ENCODE assay signal across 13 cellular contexts in the genomic region with DNA sequence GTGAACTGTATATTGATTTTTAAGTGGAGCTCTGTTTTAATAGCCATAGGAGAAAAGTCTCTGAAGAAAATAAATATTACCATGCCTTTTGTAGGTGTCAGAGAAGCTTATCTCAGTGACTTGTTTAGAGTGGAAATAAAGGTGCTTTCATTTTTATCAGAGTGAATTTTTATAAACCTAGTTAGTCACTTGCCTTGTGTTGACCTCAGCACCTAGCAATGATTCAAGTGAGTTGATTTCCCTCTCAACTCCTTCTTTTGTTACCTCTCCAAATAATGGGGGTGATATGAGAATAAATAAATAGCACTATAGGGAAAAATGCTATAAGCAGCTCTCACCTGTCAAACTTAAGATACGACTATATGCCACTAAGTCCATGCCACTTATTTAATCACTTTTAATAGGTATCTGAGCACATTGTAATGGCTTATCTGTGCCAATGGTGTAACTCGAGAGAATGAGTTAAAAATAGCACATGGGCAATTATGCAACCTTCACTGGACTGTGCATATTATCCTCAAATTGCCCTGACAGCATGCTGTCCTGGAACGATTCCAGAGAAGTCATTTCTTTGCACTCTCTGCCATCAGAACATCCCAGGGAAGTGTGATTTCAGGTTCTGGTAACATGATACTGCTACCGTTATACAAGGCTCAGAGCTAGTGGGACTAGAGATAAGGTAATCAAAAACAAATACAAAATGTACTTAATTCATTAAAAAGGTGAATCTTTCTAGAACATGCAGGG.
A peak's percentile ranks its signal among the peaks of the same experiment; 100 is the strongest.
DNase-seq lines count a peak whose midpoint lies in the region; ATAC-seq, FAIRE-seq and TF ChIP-seq lines count a peak whose summit lies in the region.
"Had no signal": no experiment of that assay in that cellular context is flagged by ENCODE, and none has a peak within 500 bp of the region (broad histone marks: within the 10 kb centered on the region; RNA-seq: fewer than 3 reads in every experiment).

No MANE protein-coding gene starts in this region.

- no TSS peak for BruUV-seq in MCF 10A (replicated peaks; lab: Mats Ljungman, UMichigan)

- no peak for TF ChIP-seq POLR2A in breast epithelium (IDR thresholded peaks at IDR 0.05)

- no peaks in the 10 kb centered on the region for H3K27me3 Mint-ChIP-seq in MCF 10A (ENCODE audit: insufficient read depth, unreplicated experiment)
- no peaks in the 10 kb centered on the region for H3K27me3 Mint-ChIP-seq in activated CD4-positive, alpha-beta memory T cell treated with anti-CD3 and anti-CD28 coated beads, Interleukin-2, amount 10 ng/mL, durations not matched to agents 7 days and 5 days
- H3K27me3 Mint-ChIP-seq: T-helper 17 cell had no signal

- H3K27me3 ChIP-seq in breast epithelium (no peaks in the 10 kb centered on the region), foreskin keratinocyte (no peaks in the 10 kb centered on the region)

- no peak for TF ChIP-seq CTCF in MCF 10A (IDR thresholded peaks at IDR 0.05; ENCODE audit: unreplicated experiment)
- no peak for TF ChIP-seq CTCF in breast epithelium (IDR thresholded peaks at IDR 0.05)
- TF ChIP-seq CTCF in foreskin keratinocyte (conservative IDR thresholded peaks at IDR 0.05) = no peak

- ATAC-seq in foreskin keratinocyte = peak; percentile 12
- no peak for ATAC-seq in stimulated activated naive CD8-positive, alpha-beta T cell treated with anti-CD3 and anti-CD28 coated beads, Interleukin-15, Interleukin-2, amounts not matched to agents 100 U/mL and 50 U/mL, for 24 hours
- ATAC-seq in stimulated activated effector memory CD8-positive, alpha-beta T cell treated with anti-CD3 and anti-CD28 coated beads, Interleukin-12 subunit alpha, Interleukin-12 subunit beta, amount 100 ng/mL, for 72 hours = no peak
- ATAC-seq: K562, T-helper 17 cell had no signal

- H3K27ac ChIP-seq in breast epithelium (no peak overlapping the region), foreskin keratinocyte (no peak overlapping the region)

- H3K9me3 Mint-ChIP-seq in MCF 10A (ENCODE audit: unreplicated experiment) = no peaks in the 10 kb centered on the region
- peaks cover 5% of the 10 kb centered on the region for H3K9me3 Mint-ChIP-seq in activated CD4-positive, alpha-beta memory T cell treated with anti-CD3 and anti-CD28 coated beads, Interleukin-2, amount 10 ng/mL, durations not matched to agents 7 days and 5 days
- peaks cover 2% of the 10 kb centered on the region for H3K9me3 Mint-ChIP-seq in stimulated activated effector memory CD8-positive, alpha-beta T cell treated with anti-CD3 and anti-CD28 coated beads, Interleukin-12 subunit alpha, Interleukin-12 subunit beta, amount 100 ng/mL, for 72 hours
- H3K9me3 Mint-ChIP-seq: activated T-helper 1 cell treated with anti-CD3 and anti-CD28 coated beads, Interleukin-12 subunit alpha, Interleukin-12 subunit beta, Interleukin-2, Interleukin-4 antibody, amounts not matched to agents 30 ng/mL and 10 ng/mL and 1 ng/mL, durations not matched to agents 14 hours and 24 hours and 36 hours; neural crest cell had no signal

- no peak overlapping the region for H3K27ac Mint-ChIP-seq in MCF 10A (ENCODE audit: low read depth, unreplicated experiment)
- no peak overlapping the region for H3K27ac Mint-ChIP-seq in activated CD4-positive, alpha-beta memory T cell treated with anti-CD3 and anti-CD28 coated beads, Interleukin-2, amount 10 ng/mL, durations not matched to agents 7 days and 5 days
- no peak overlapping the region for H3K27ac Mint-ChIP-seq in stimulated activated effector memory CD8-positive, alpha-beta T cell treated with anti-CD3 and anti-CD28 coated beads, Interleukin-12 subunit alpha, Interleukin-12 subunit beta, amount 100 ng/mL, for 72 hours
- H3K27ac Mint-ChIP-seq: activated T-helper 1 cell treated with anti-CD3 and anti-CD28 coated beads, Interleukin-12 subunit alpha, Interleukin-12 subunit beta, Interleukin-2, Interleukin-4 antibody, amounts not matched to agents 30 ng/mL and 10 ng/mL and 1 ng/mL, durations not matched to agents 14 hours and 24 hours and 36 hours; T-helper 17 cell had no signal

- H3K4me3 Mint-ChIP-seq in MCF 10A (ENCODE audit: unreplicated experiment) = no peak overlapping the region
- no peak overlapping the region for H3K4me3 Mint-ChIP-seq in activated CD4-positive, alpha-beta memory T cell treated with anti-CD3 and anti-CD28 coated beads, Interleukin-2, amount 10 ng/mL, durations not matched to agents 7 days and 5 days
- no peak overlapping the region for H3K4me3 Mint-ChIP-seq in stimulated activated effector memory CD8-positive, alpha-beta T cell treated with anti-CD3 and anti-CD28 coated beads, Interleukin-12 subunit alpha, Interleukin-12 subunit beta, amount 100 ng/mL, for 72 hours
- H3K4me3 Mint-ChIP-seq: activated T-helper 1 cell treated with anti-CD3 and anti-CD28 coated beads, Interleukin-12 subunit alpha, Interleukin-12 subunit beta, Interleukin-2, Interleukin-4 antibody, amounts not matched to agents 30 ng/mL and 10 ng/mL and 1 ng/mL, durations not matched to agents 14 hours and 24 hours and 36 hours; neural crest cell; T-helper 17 cell had no signal

- peak; percentile 86 for DNase-seq in MCF 10A (ENCODE audit: unreplicated experiment)
- DNase-seq in breast epithelium (ENCODE audit: low spot score in 2 of 2) = no peak
- DNase-seq in NCI-H446 treated with DMSO at 0.1 percent for 48 hours (lab: John Stamatoyannopoulos, UW) = peak; percentile 95
- peak in 1 of 2 donors; percentile 46 for DNase-seq in foreskin keratinocyte
- DNase-seq in urothelium cell line (ENCODE audit: low spot score) = peak; percentile 14
- DNase-seq in activated CD4-positive, alpha-beta memory T cell treated with anti-CD3 and anti-CD28 coated beads, Interleukin-2, amount 10 ng/mL, durations not matched to agents 7 days and 5 days = no peak
- no peak for DNase-seq in stimulated activated naive CD8-positive, alpha-beta T cell treated with anti-CD3 and anti-CD28 coated beads, Interleukin-15, Interleukin-2, amounts not matched to agents 100 U/mL and 50 U/mL, for 24 hours
- no peak for DNase-seq in stimulated activated effector memory CD8-positive, alpha-beta T cell treated with anti-CD3 and anti-CD28 coated beads, Interleukin-12 subunit alpha, Interleukin-12 subunit beta, amount 100 ng/mL, for 72 hours (ENCODE audit: low spot score in 2 of 2)
- DNase-seq: T-helper 17 cell had no signal

- no peaks in the 10 kb centered on the region for H3K4me1 ChIP-seq in breast epithelium
- peaks cover 10% of the 10 kb centered on the region for H3K4me1 ChIP-seq in foreskin keratinocyte

- H3K9me3 ChIP-seq in breast epithelium = no peaks in the 10 kb centered on the region

- intact Hi-C loops in MCF 10A (cut with micrococcal nuclease) (loop anchor here (10.0 kb wide), 1 partner anchor 270 kb away; no protein-coding TSS in a partner anchor), breast epithelium (cut with DNase I; ENCODE audit: low total_unique reads) (no loop called here)

- no peaks in the 10 kb centered on the region for H3K36me3 Mint-ChIP-seq in MCF 10A (ENCODE audit: insufficient read depth, unreplicated experiment)
- no peaks in the 10 kb centered on the region for H3K36me3 Mint-ChIP-seq in activated CD4-positive, alpha-beta memory T cell treated with anti-CD3 and anti-CD28 coated beads, Interleukin-2, amount 10 ng/mL, durations not matched to agents 7 days and 5 days (ENCODE audit: low read depth)
- H3K36me3 Mint-ChIP-seq in stimulated activated effector memory CD8-positive, alpha-beta T cell treated with anti-CD3 and anti-CD28 coated beads, Interleukin-12 subunit alpha, Interleukin-12 subunit beta, amount 100 ng/mL, for 72 hours = no peaks in the 10 kb centered on the region

- POLR2A ChIA-PET in MCF 10A (lab: Yijun Ruan, JAX) = interaction anchor here (0.8 kb wide), 1 partner anchor 13 kb away, joined by 5 read pairs; no protein-coding TSS in a partner anchor
- POLR2A ChIA-PET in activated CD4-positive, alpha-beta memory T cell treated with anti-CD3 and anti-CD28 coated beads, Interleukin-2, amount 10 ng/mL, durations not matched to agents 7 days and 5 days (lab: Charles Lee) = no interaction called here

- FAIRE-seq in urothelium cell line (lab: Jason Lieb, UNC) = no peak
- FAIRE-seq: endothelial cell of umbilical vein, K562 had no signal

- CTCF ChIA-PET in MCF 10A (lab: Yijun Ruan, JAX) = interaction anchor here (0.9 kb wide), 1 partner anchor 13 kb away, joined by 4 read pairs; no protein-coding TSS in a partner anchor
- CTCF ChIA-PET in activated CD4-positive, alpha-beta memory T cell treated with anti-CD3 and anti-CD28 coated beads, Interleukin-2, amount 10 ng/mL, durations not matched to agents 7 days and 5 days (lab: Charles Lee) = no interaction called here

- H3K4me3 ChIP-seq in breast epithelium = no peak overlapping the region
- H3K4me3 ChIP-seq: K562 had no signal

- H3K36me3 ChIP-seq in breast epithelium = no peaks in the 10 kb centered on the region

- peaks cover 13% of the 10 kb centered on the region for H3K4me1 Mint-ChIP-seq in MCF 10A (ENCODE audit: insufficient read depth, unreplicated experiment)
- no peaks in the 10 kb centered on the region for H3K4me1 Mint-ChIP-seq in activated CD4-positive, alpha-beta memory T cell treated with anti-CD3 and anti-CD28 coated beads, Interleukin-2, amount 10 ng/mL, durations not matched to agents 7 days and 5 days
- H3K4me1 Mint-ChIP-seq in stimulated activated effector memory CD8-positive, alpha-beta T cell treated with anti-CD3 and anti-CD28 coated beads, Interleukin-12 subunit alpha, Interleukin-12 subunit beta, amount 100 ng/mL, for 72 hours = no peaks in the 10 kb centered on the region
- H3K4me1 Mint-ChIP-seq: neural crest cell, T-helper 17 cell had no signal

Comparison
In these comparisons a context has a peak if more than half of its experiments do, and no peak if none do; other contexts are left out.
1. DNase-seq: peak in MCF 10A (single experiment), NCI-H446 treated with DMSO at 0.1 percent for 48 hours (single experiment) and urothelium cell line (single experiment); none in breast epithelium (0 of 2), activated CD4-positive, alpha-beta memory T cell treated with anti-CD3 and anti-CD28 coated beads, Interleukin-2, amount 10 ng/mL, durations not matched to agents 7 days and 5 days (single experiment), stimulated activated naive CD8-positive, alpha-beta T cell treated with anti-CD3 and anti-CD28 coated beads, Interleukin-15, Interleukin-2, amounts not matched to agents 100 U/mL and 50 U/mL, for 24 hours (single experiment) and stimulated activated effector memory CD8-positive, alpha-beta T cell treated with anti-CD3 and anti-CD28 coated beads, Interleukin-12 subunit alpha, Interleukin-12 subunit beta, amount 100 ng/mL, for 72 hours (0 of 2).